Comparison of ENCODE assay signal across 8 cellular contexts in genomic region chr19:37719927-37720265, GRCh38. TPM values are rescaled to one million over a fixed set of nuclear protein-coding genes. Genes with fewer than 3 reads are reported as not detected.
DNase-seq lines count a peak whose midpoint lies in the region; ATAC-seq, FAIRE-seq and TF ChIP-seq lines count a peak whose summit lies in the region.

No MANE protein-coding gene starts in this region.

- H3K4me3 ChIP-seq in GM23248 = peak overlapping the region; percentile 95
- H3K4me3 ChIP-seq in WI38 (ENCODE audit: low read depth, low read length) = peak overlapping the region; percentile 89
- H3K4me3 ChIP-seq in foreskin fibroblast (ENCODE audit: low read depth in 1 of 2, low read length in 2 of 2) = peak overlapping the region; percentile 83 to 94
- peak overlapping the region in 1 of 2 donors; percentile 85 for H3K4me3 ChIP-seq in small intestine (ENCODE audit: low read depth in 1 of 2, low read length in 2 of 2)

- TF ChIP-seq CTCF in WI38 (IDR thresholded peaks at IDR 0.05; ENCODE audit: low read depth, low read length) (no peak), foreskin fibroblast (IDR thresholded peaks at IDR 0.05; ENCODE audit: low read depth, low read length) (no peak)

- peak overlapping the region; percentile 99 for H2AFZ ChIP-seq in GM23248

- ATAC-seq in HG03342 (IDR thresholded peaks at IDR 0.05; ENCODE audit: unreplicated experiment) = no peak

- H3K27me3 ChIP-seq in GM23248 (replicated peaks; ENCODE audit: insufficient read depth) = no peaks in the 10 kb centered on the region
- H3K27me3 ChIP-seq in small intestine (ENCODE audit: control insufficient read depth in 2 of 2, insufficient read depth in 2 of 2, low read length in 2 of 2) = no peaks in the 10 kb centered on the region

- in situ Hi-C loops in GM23248 (cut with MboI) = no loop called here
- in situ Hi-C loops in G401 (cut with HindIII; ENCODE audit: low sequenced_read_pairs) = no loop called here

- H3K9me3 ChIP-seq in GM23248 (ENCODE audit: low read depth) = no peaks in the 10 kb centered on the region
- H3K9me3 ChIP-seq in small intestine (ENCODE audit: control insufficient read depth, low read depth) = no peaks in the 10 kb centered on the region

- peak overlapping the region; percentile 88 for H3K9ac ChIP-seq in GM23248

- 0 out of 2 replicates have a peak, but pooled peaks cover 7% of the 10 kb centered on the region for H3K4me1 ChIP-seq in GM23248 (ENCODE audit: insufficient read depth)
- H3K4me1 ChIP-seq in small intestine (ENCODE audit: control insufficient read depth in 2 of 2, insufficient read depth in 1 of 2, low read depth in 1 of 2, low read length in 1 of 2) = peaks cover 2 to 8% of the 10 kb centered on the region in 2 donors

- peak overlapping the region; percentile 78 for H3K4me2 ChIP-seq in GM23248 (ENCODE audit: unreplicated experiment)

- H3K9me2 ChIP-seq in GM23248 (ENCODE audit: insufficient read depth) = no peaks in the 10 kb centered on the region

- WGBS in GM23248 (ENCODE audit: low coverage in 1 of 2, low lambda C conversion rate in 2 of 2, missing lambda C conversion rate in 2 of 2), 2 experiments = 4 to 5% methylated on average over 8 of the region's 8 CpGs
- WGBS in small intestine, 3 donors = 8% methylated on average over 8 of the region's 8 CpGs

- H3K36me3 ChIP-seq in GM23248 (ENCODE audit: low read depth) (0 out of 2 replicates have a peak, but pooled peaks cover 2% of the 10 kb centered on the region), small intestine (ENCODE audit: control insufficient read depth in 2 of 2, insufficient read depth in 2 of 2, low read length in 2 of 2) (no peaks in the 10 kb centered on the region)

- peak; percentile 15 for FAIRE-seq in small intestine (lab: Jason Lieb, UNC)

- peaks cover 32% of the 10 kb centered on the region for H3K79me2 ChIP-seq in GM23248 (ENCODE audit: insufficient read depth)

- H3K27ac ChIP-seq in GM23248 = no peak overlapping the region
- peak overlapping the region in 1 of 2 donors; percentile 36 for H3K27ac ChIP-seq in small intestine (ENCODE audit: low read depth in 1 of 2, low read length in 1 of 2)

- H3F3A ChIP-seq in GM23248 (ENCODE audit: insufficient read depth) = no peaks in the 10 kb centered on the region

- DNase-seq in GM23248 (no peak), foreskin fibroblast (no peak), small intestine (no peak), mesenteric fat pad (ENCODE audit: low spot score) (no peak), G401 (ENCODE audit: low spot score) (no peak)
- no peak for DNase-seq in activated CD4-positive, CD25-positive, alpha-beta regulatory T cell (lab: John Stamatoyannopoulos, UW)

- H4K20me1 ChIP-seq in GM23248 (ENCODE audit: insufficient read depth) = no peaks in the 10 kb centered on the region

RNA-seq across cellular contexts. Expression of gene ZNF607, which starts 0.3 kb away (rescaled TPM):
- 2.4 and 3.7 TPM in 2 replicates for total RNA-seq in GM23248 (2014; rRNA removed; shearing (Covaris generic))
- polyA plus RNA-seq in GM23248 (2016; fragmentation: Nextera tagmentation; extraction: Ambion mirVana) = 2.2 and 2.7 TPM in 2 replicates
- polyA plus RNA-seq in small intestine = 1 to 10 TPM; 1.1 to 2.2 (median 2.0) TPM
- total RNA-seq in mesenteric fat pad = 2.8 TPM
- 7.3 and 15.9 TPM in 2 replicates for total RNA-seq in G401 (2014; rRNA removed; shearing (Covaris generic))

RNA-seq across cellular contexts. Expression of gene ZNF573, which starts 59.5 kb away (rescaled TPM):
- 3.3 and 4.2 TPM in 2 replicates for total RNA-seq in GM23248 (2014; rRNA removed; shearing (Covaris generic))
- polyA plus RNA-seq in GM23248 (2016; fragmentation: Nextera tagmentation; extraction: Ambion mirVana) = 4.5 and 5.2 TPM in 2 replicates
- 1 to 10 TPM in 2 of 3 donors, not detected in 1; 1.3 to 1.6 TPM for polyA plus RNA-seq in small intestine
- 12.1 TPM for total RNA-seq in mesenteric fat pad
- 1.8 and 13.2 TPM in 2 replicates for total RNA-seq in G401 (2014; rRNA removed; shearing (Covaris generic))
